ENCODE assay signal across 8 cellular contexts in genomic region chr16:84595052-84595481, GRCh38. TPM values are rescaled to one million over a fixed set of nuclear protein-coding genes. Genes with fewer than 3 reads are reported as not detected.
DNase-seq lines count a peak whose midpoint lies in the region; TF ChIP-seq lines count a peak whose summit lies in the region.

No MANE protein-coding gene starts in this region.

- peaks cover 63% of the 10 kb centered on the region for H3K4me1 Mint-ChIP-seq in neural progenitor cell

- H3F3A ChIP-seq in DOHH2 (ENCODE audit: control insufficient read depth, insufficient read depth) (peaks cover 43% of the 10 kb centered on the region), SU-DHL-6 (ENCODE audit: insufficient read depth) (peaks cover 36% of the 10 kb centered on the region), neural progenitor cell (ENCODE audit: low read depth) (peaks cover 26% of the 10 kb centered on the region)

- H3K4me2 ChIP-seq in DOHH2 (ENCODE audit: low read length) (peak overlapping the region; percentile 99), SU-DHL-6 (ENCODE audit: low read depth, low read length, poor library complexity, severe bottlenecking) (peak overlapping the region; percentile 63), neural progenitor cell (no peak overlapping the region)

- H3K4me1 ChIP-seq in DOHH2 (ENCODE audit: control insufficient read depth, low read length) (peaks cover 75% of the 10 kb centered on the region), duodenal mucosa (ENCODE audit: control insufficient read depth in 1 of 2, insufficient read depth in 2 of 2, low read length in 2 of 2) (peaks cover 52 to 56% of the 10 kb centered on the region in 2 donors), neural progenitor cell (peaks cover 29% of the 10 kb centered on the region), SJCRH30 (peaks cover 8% of the 10 kb centered on the region; the same call in 1 of the 2 replicates)

- DNase-seq in neural progenitor cell (ENCODE audit: low spot score): no peak
- no peak for DNase-seq in NCI-H446 treated with DMSO at 0.1 percent for 48 hours (lab: John Stamatoyannopoulos, UW)
- no peak for DNase-seq in NCI-H2029 (lab: John Stamatoyannopoulos, UW)
- DNase-seq in SJCRH30: no peak
- DNase-seq in NCI-H446 (lab: John Stamatoyannopoulos, UW): no peak

- peak overlapping the region; percentile 90 for H3K27ac ChIP-seq in DOHH2 (ENCODE audit: low read depth, low read length)
- H3K27ac ChIP-seq in SU-DHL-6 (ENCODE audit: low read depth, low read length): peak overlapping the region; percentile 91
- H3K27ac ChIP-seq in duodenal mucosa (ENCODE audit: low read depth, low read length): peak overlapping the region; percentile 84
- no peak overlapping the region for H3K27ac ChIP-seq in neural progenitor cell
- no peak overlapping the region for H3K27ac ChIP-seq in SJCRH30

- H3K36me3 Mint-ChIP-seq in neural progenitor cell: peaks cover 34% of the 10 kb centered on the region

- peaks cover 80% of the 10 kb centered on the region for H3K79me2 ChIP-seq in DOHH2 (ENCODE audit: control insufficient read depth, low read length)
- peaks cover 80% of the 10 kb centered on the region for H3K79me2 ChIP-seq in SU-DHL-6 (ENCODE audit: insufficient read depth, low read length)
- peaks cover 53% of the 10 kb centered on the region for H3K79me2 ChIP-seq in neural progenitor cell (ENCODE audit: low read depth)

- peaks cover 8% of the 10 kb centered on the region for H3K27me3 Mint-ChIP-seq in neural progenitor cell (ENCODE audit: insufficient read depth, low read depth)

- H3K36me3 ChIP-seq in DOHH2 (ENCODE audit: control insufficient read depth, low read length) (peaks cover 53% of the 10 kb centered on the region), SU-DHL-6 (ENCODE audit: low read length) (no peaks in the 10 kb centered on the region), duodenal mucosa (ENCODE audit: control insufficient read depth in 1 of 2, insufficient read depth in 2 of 2, low read length in 2 of 2) (peaks cover 3 to 16% of the 10 kb centered on the region in 2 donors), neural progenitor cell (no peaks in the 10 kb centered on the region), SJCRH30 (no peaks in the 10 kb centered on the region)

- no peaks in the 10 kb centered on the region for H4K20me1 ChIP-seq in DOHH2 (ENCODE audit: control insufficient read depth, insufficient read depth, low read depth, low read length)
- no peaks in the 10 kb centered on the region for H4K20me1 ChIP-seq in SU-DHL-6 (ENCODE audit: low read depth, low read length)
- H4K20me1 ChIP-seq in neural progenitor cell (ENCODE audit: low read depth): peaks cover 65% of the 10 kb centered on the region

- H3K9me2 ChIP-seq in DOHH2 (replicated peaks; ENCODE audit: control insufficient read depth, low read length) (no peaks in the 10 kb centered on the region), SU-DHL-6 (replicated peaks; ENCODE audit: insufficient read depth, low read length) (no peaks in the 10 kb centered on the region)

- H3K9ac ChIP-seq in SU-DHL-6 (ENCODE audit: low read length) (peak overlapping the region; percentile 52), duodenal mucosa (ENCODE audit: low read depth in 1 of 2, low read length in 2 of 2) (peak overlapping the region; percentile 78 to 83), neural progenitor cell (no peak overlapping the region)

- H3K4me3 ChIP-seq in DOHH2 (ENCODE audit: low read length) (peak overlapping the region; percentile 77), SU-DHL-6 (ENCODE audit: insufficient read depth, low read length, poor library complexity, severe bottlenecking) (peak overlapping the region; percentile 45), duodenal mucosa (ENCODE audit: low read depth in 1 of 2, low read length in 2 of 2) (peak overlapping the region; percentile 65 to 69), neural progenitor cell (no peak overlapping the region), SJCRH30 (no peak overlapping the region)

- H3K4me3 Mint-ChIP-seq in neural progenitor cell: no peak overlapping the region

- no peaks in the 10 kb centered on the region for H3K27me3 ChIP-seq in DOHH2 (ENCODE audit: control insufficient read depth, low read length)
- H3K27me3 ChIP-seq in SU-DHL-6 (ENCODE audit: low read length): no peaks in the 10 kb centered on the region
- H3K27me3 ChIP-seq in duodenal mucosa (ENCODE audit: control insufficient read depth in 1 of 2, insufficient read depth in 2 of 2, low read length in 2 of 2): no peaks in the 10 kb centered on the region
- no peaks in the 10 kb centered on the region for H3K27me3 ChIP-seq in neural progenitor cell
- H3K27me3 ChIP-seq in SJCRH30: no peaks in the 10 kb centered on the region

- no peaks in the 10 kb centered on the region for H3K9me3 ChIP-seq in DOHH2 (ENCODE audit: control insufficient read depth, insufficient read depth, low read length)
- no peaks in the 10 kb centered on the region for H3K9me3 ChIP-seq in SU-DHL-6 (ENCODE audit: insufficient read depth, low read length)
- no peaks in the 10 kb centered on the region for H3K9me3 ChIP-seq in duodenal mucosa (ENCODE audit: control insufficient read depth in 1 of 2, low read length in 2 of 2)
- no peaks in the 10 kb centered on the region for H3K9me3 ChIP-seq in neural progenitor cell (ENCODE audit: low read depth)
- no peaks in the 10 kb centered on the region for H3K9me3 ChIP-seq in SJCRH30 (replicated peaks)

- no peak for TF ChIP-seq CTCF in DOHH2 (IDR thresholded peaks at IDR 0.05; ENCODE audit: low read depth, low read length, poor library complexity, severe bottlenecking)
- TF ChIP-seq CTCF in SU-DHL-6 (IDR thresholded peaks at IDR 0.05; ENCODE audit: insufficient read depth, low read length, poor library complexity, severe bottlenecking): no peak
- no peak for TF ChIP-seq CTCF in neural progenitor cell (IDR thresholded peaks at IDR 0.05)

- H2AFZ ChIP-seq in SU-DHL-6 (ENCODE audit: low read depth, low read length, severe bottlenecking) (no peak overlapping the region), neural progenitor cell (replicated peaks) (no peak overlapping the region)

- peaks cover 6% of the 10 kb centered on the region for H3K9me3 Mint-ChIP-seq in neural progenitor cell

- H3K27ac Mint-ChIP-seq in neural progenitor cell: peak overlapping the region; percentile 86

RNA-seq across cellular contexts. Expression of gene COTL1, which starts 22.8 kb away (rescaled TPM):
- total RNA-seq in neural progenitor cell (ENCODE audit: low replicate concordance): 46.9 and 93.7 TPM in 2 replicates
- 24.8 and 25.8 TPM in 2 replicates for total RNA-seq in SJCRH30 (2014; rRNA removed; shearing (Covaris generic))

RNA-seq across cellular contexts. Expression of gene KLHL36, which starts 53.2 kb away (rescaled TPM):
- 15.9 and 25.3 TPM in 2 replicates for total RNA-seq in neural progenitor cell (ENCODE audit: low replicate concordance)
- 9.5 and 10.1 TPM in 2 replicates for total RNA-seq in SJCRH30 (2014; rRNA removed; shearing (Covaris generic))

Comparison
In these comparisons a context has a peak if more than half of its experiments do, and no peak if none do; other contexts are left out.
1. H3K27ac ChIP-seq: peak in DOHH2 (single experiment), SU-DHL-6 (single experiment) and duodenal mucosa (single experiment); none in neural progenitor cell (single experiment) and SJCRH30 (single experiment).
2. H3K4me3 ChIP-seq: peak in DOHH2 (single experiment), SU-DHL-6 (single experiment) and duodenal mucosa (2 of 2); none in neural progenitor cell (single experiment) and SJCRH30 (single experiment).